Comparison of ENCODE assay signal across 8 cellular contexts in genomic region chr13:49214917-49215376, GRCh38. TPM values are rescaled to one million over a fixed set of nuclear protein-coding genes. Genes with fewer than 3 reads are reported as not detected.
DNase-seq lines count a peak whose midpoint lies in the region; ATAC-seq and TF ChIP-seq lines count a peak whose summit lies in the region.

No MANE protein-coding gene starts in this region.

- H3K27me3 Mint-ChIP-seq in activated CD4-positive, alpha-beta T cell treated with anti-CD3 and anti-CD28 coated beads, Interleukin-2, amount 10 ng/mL, durations not matched to agents 7 days and 5 days = peaks cover 24% of the 10 kb centered on the region

- H3K4me1 Mint-ChIP-seq in activated CD4-positive, alpha-beta T cell treated with anti-CD3 and anti-CD28 coated beads, Interleukin-2, amount 10 ng/mL, durations not matched to agents 7 days and 5 days = peaks cover 24% of the 10 kb centered on the region

- H3K4me1 ChIP-seq in heart left ventricle = peaks cover 0 to 18% (median 0%) of the 10 kb centered on the region in 12 donors

- DNase-seq in AML-193 (lab: John Stamatoyannopoulos, UW) (peak; percentile 99), heart left ventricle (peak; percentile 22 to 66 (median 38)), NCI-H82 treated with DMSO at 0.1 percent for 48 hours (lab: John Stamatoyannopoulos, UW; ENCODE audit: unreplicated experiment) (no peak), WERI-Rb-1 (no peak)
- DNase-seq in Jurkat, Clone E6-1 (ENCODE audit: low read depth, low spot score) = peak; percentile 90
- DNase-seq in activated CD4-positive, alpha-beta T cell treated with anti-CD3 and anti-CD28 coated beads, Interleukin-2, amount 10 ng/mL, durations not matched to agents 7 days and 5 days = peak; percentile 60
- peak; percentile 22 for DNase-seq in stimulated activated naive CD4-positive, alpha-beta T cell treated with Interleukin-2 at 50 U/mL for 16 hours (lab: John Stamatoyannopoulos, UW)

- H3K9me3 ChIP-seq in heart left ventricle = no peaks in the 10 kb centered on the region
- no peaks in the 10 kb centered on the region for H3K9me3 ChIP-seq in WERI-Rb-1 (ENCODE audit: severe bottlenecking)

- ATAC-seq in GM18861 (IDR thresholded peaks at IDR 0.05; ENCODE audit: unreplicated experiment) (peak; percentile 64), heart left ventricle (peak in 3 of 4 donors; percentile 53 to 71 (median 53))

- intact Hi-C loops in heart left ventricle (cut with DNase I) = no loop called here

- POLR2A ChIA-PET in activated CD4-positive, alpha-beta T cell treated with anti-CD3 and anti-CD28 coated beads, Interleukin-2, amount 10 ng/mL, durations not matched to agents 7 days and 5 days (lab: Charles Lee) = no interaction called here

- peak overlapping the region; percentile 11; the same call in 1 of the 2 replicates for H3K4me3 ChIP-seq in Jurkat, Clone E6-1 (ENCODE audit: low read length)
- H3K4me3 ChIP-seq in heart left ventricle (no peak overlapping the region), WERI-Rb-1 (ENCODE audit: low read depth, low read length) (no peak overlapping the region)

- H3K9me3 Mint-ChIP-seq in activated CD4-positive, alpha-beta T cell treated with anti-CD3 and anti-CD28 coated beads, Interleukin-2, amount 10 ng/mL, durations not matched to agents 7 days and 5 days = peaks cover 4% of the 10 kb centered on the region

- H3K27ac ChIP-seq in heart left ventricle (no peak overlapping the region), WERI-Rb-1 (no peak overlapping the region)

- peaks cover 19% of the 10 kb centered on the region for H3K36me3 Mint-ChIP-seq in activated CD4-positive, alpha-beta T cell treated with anti-CD3 and anti-CD28 coated beads, Interleukin-2, amount 10 ng/mL, durations not matched to agents 7 days and 5 days (ENCODE audit: low read depth)

- H3K27me3 ChIP-seq in heart left ventricle = peaks cover under 1 to 19% (median 14%) of the 10 kb centered on the region in 9 donors
- no peaks in the 10 kb centered on the region for H3K27me3 ChIP-seq in WERI-Rb-1 (ENCODE audit: insufficient read depth, low read depth, severe bottlenecking)

- H3K27ac Mint-ChIP-seq in activated CD4-positive, alpha-beta T cell treated with anti-CD3 and anti-CD28 coated beads, Interleukin-2, amount 10 ng/mL, durations not matched to agents 7 days and 5 days = peak overlapping the region; percentile 61

- H3K36me3 ChIP-seq in heart left ventricle = peaks cover 0 to 9% (median 0%) of the 10 kb centered on the region in 9 donors
- H3K36me3 ChIP-seq in WERI-Rb-1 = no peaks in the 10 kb centered on the region

- TF ChIP-seq CTCF in heart left ventricle (IDR thresholded peaks at IDR 0.05) = no peak
- TF ChIP-seq CTCF in WERI-Rb-1 (IDR thresholded peaks at IDR 0.05; ENCODE audit: low read depth, low read length) = no peak

- no peak overlapping the region for H3K4me3 Mint-ChIP-seq in activated CD4-positive, alpha-beta T cell treated with anti-CD3 and anti-CD28 coated beads, Interleukin-2, amount 10 ng/mL, durations not matched to agents 7 days and 5 days

- CTCF ChIA-PET in activated CD4-positive, alpha-beta T cell treated with anti-CD3 and anti-CD28 coated beads, Interleukin-2, amount 10 ng/mL, durations not matched to agents 7 days and 5 days (lab: Charles Lee) = interaction anchor here (0.9 to 1.1 kb wide), 4 partner anchors 23 to 392 kb away, joined by 3 read pairs; partner anchors contain the start of genes CDADC1 and FNDC3A

- 46 to 60% (median 53%) methylated on average over 6 of the region's 6 CpGs for WGBS in heart left ventricle, 4 donors

- TF ChIP-seq POLR2A in heart left ventricle (IDR thresholded peaks at IDR 0.05) = no peak

RNA-seq across cellular contexts. Expression of gene MLNR, which starts 5.2 kb away (rescaled TPM):
- 0.71 TPM for polyA plus RNA-seq in Jurkat, Clone E6-1 (2012; ENCODE audit: insufficient read depth, insufficient read length)
- total RNA-seq in activated CD4-positive, alpha-beta T cell treated with anti-CD3 and anti-CD28 coated beads, Interleukin-2, amount 10 ng/mL, durations not matched to agents 7 days and 5 days = not detected
- total RNA-seq in heart left ventricle = under 1 TPM in 2 of 9 donors, not detected in 7; 0.50 to 0.75 TPM
- not detected for polyA plus RNA-seq in heart left ventricle

RNA-seq across cellular contexts. Expression of gene CDADC1, which starts 32.8 kb away (rescaled TPM):
- 24.7 TPM for polyA plus RNA-seq in Jurkat, Clone E6-1 (2012; ENCODE audit: insufficient read depth, insufficient read length)
- 10 to 100 TPM in 1 of 2 experiments, 1 to 10 TPM in 1; 9.6 to 10.5 TPM for total RNA-seq in activated CD4-positive, alpha-beta T cell treated with anti-CD3 and anti-CD28 coated beads, Interleukin-2, amount 10 ng/mL, durations not matched to agents 7 days and 5 days
- 10 to 100 TPM in 7 of 9 donors, 1 to 10 TPM in 2; 2.8 to 10.8 (median 10.3) TPM for total RNA-seq in heart left ventricle
- polyA plus RNA-seq in heart left ventricle = 1 to 10 TPM; 4.4 to 8.2 TPM

Comparison
In these comparisons a context has a peak if more than half of its experiments do, and no peak if none do; other contexts are left out.
1. DNase-seq: peak in AML-193 (2 of 2), Jurkat, Clone E6-1 (single experiment), activated CD4-positive, alpha-beta T cell treated with anti-CD3 and anti-CD28 coated beads, Interleukin-2, amount 10 ng/mL, durations not matched to agents 7 days and 5 days (single experiment), heart left ventricle (5 of 5) and stimulated activated naive CD4-positive, alpha-beta T cell treated with Interleukin-2 at 50 U/mL for 16 hours (single experiment); none in NCI-H82 treated with DMSO at 0.1 percent for 48 hours (single experiment) and WERI-Rb-1 (single experiment).